In genomic region chr12:81303935-81304334, GRCh38 we compare ENCODE assay signal across 31 cellular contexts.
"Had no signal": no experiment of that assay in that cellular context is flagged by ENCODE, and none has a peak within 500 bp of the region (broad histone marks: within the 10 kb centered on the region; RNA-seq: fewer than 3 reads in every experiment).

No MANE protein-coding gene starts in this region.

- H3K27me3 Mint-ChIP-seq: activated CD4-positive, alpha-beta memory T cell treated with anti-CD3 and anti-CD28 coated beads for 36 hours; activated CD4-positive, alpha-beta T cell treated with anti-CD3 and anti-CD28 coated beads for 36 hours; activated CD4-positive, alpha-beta T cell treated with anti-CD3 and anti-CD28 coated beads, Interleukin-2, amount 10 ng/mL, durations not matched to agents 24 days and 14 days; activated CD8-positive, alpha-beta memory T cell treated with anti-CD3 and anti-CD28 coated beads, Interleukin-2, amount 10 ng/mL, durations not matched to agents 7 days and 5 days; activated naive CD4-positive, alpha-beta T cell treated with anti-CD3 and anti-CD28 coated beads, Interleukin-2, amount 50 U/mL, for 24 hours; activated naive CD8-positive, alpha-beta T cell treated with anti-CD3 and anti-CD28 coated beads for 36 hours; activated naive CD8-positive, alpha-beta T cell treated with anti-CD3 and anti-CD28 coated beads, Interleukin-2, amount 50 U/mL, for 24 hours had no signal

- H3K4me3 ChIP-seq: adrenal gland, body of pancreas, cardiac muscle cell, colonic mucosa, esophagus squamous epithelium, heart left ventricle had no signal

- H3K36me3 Mint-ChIP-seq: activated CD4-positive, alpha-beta memory T cell treated with anti-CD3 and anti-CD28 coated beads for 36 hours; activated CD8-positive, alpha-beta memory T cell treated with anti-CD3 and anti-CD28 coated beads, Interleukin-2, amount 10 ng/mL, durations not matched to agents 7 days and 5 days; activated naive CD4-positive, alpha-beta T cell treated with anti-CD3 and anti-CD28 coated beads, Interleukin-2, amount 50 U/mL, for 24 hours; activated naive CD8-positive, alpha-beta T cell treated with anti-CD3 and anti-CD28 coated beads for 36 hours had no signal

- H3K27ac ChIP-seq: adrenal gland, body of pancreas, cardiac muscle cell, colonic mucosa, epithelial cell of prostate, esophagus squamous epithelium, heart left ventricle had no signal

- ATAC-seq: activated CD4-positive, alpha-beta T cell treated with anti-CD3 and anti-CD28 coated beads for 36 hours; activated CD8-positive, alpha-beta memory T cell treated with anti-CD3 and anti-CD28 coated beads, Interleukin-2, amount 10 ng/mL, durations not matched to agents 7 days and 5 days; activated CD8-positive, alpha-beta T cell treated with anti-CD3 and anti-CD28 coated beads, Interleukin-2, amount 10 ng/mL, durations not matched to agents 7 days and 5 days; activated naive CD8-positive, alpha-beta T cell treated with anti-CD3 and anti-CD28 coated beads, Interleukin-2, amount 50 U/mL, for 24 hours; body of pancreas; heart left ventricle had no signal

- H3K9me3 ChIP-seq: adrenal gland, body of pancreas, colonic mucosa, esophagus squamous epithelium, heart left ventricle had no signal

- H3K4me3 Mint-ChIP-seq: activated CD4-positive, alpha-beta memory T cell treated with anti-CD3 and anti-CD28 coated beads for 36 hours; activated CD4-positive, alpha-beta T cell treated with anti-CD3 and anti-CD28 coated beads for 36 hours; activated CD4-positive, alpha-beta T cell treated with anti-CD3 and anti-CD28 coated beads, Interleukin-2, amount 10 ng/mL, durations not matched to agents 24 days and 14 days; activated CD8-positive, alpha-beta memory T cell treated with anti-CD3 and anti-CD28 coated beads, Interleukin-2, amount 10 ng/mL, durations not matched to agents 7 days and 5 days; activated CD8-positive, alpha-beta T cell treated with anti-CD3 and anti-CD28 coated beads, Interleukin-2, amount 10 ng/mL, durations not matched to agents 7 days and 5 days; activated naive CD4-positive, alpha-beta T cell treated with anti-CD3 and anti-CD28 coated beads for 36 hours; activated naive CD4-positive, alpha-beta T cell treated with anti-CD3 and anti-CD28 coated beads, Interleukin-2, amount 50 U/mL, for 24 hours; activated naive CD8-positive, alpha-beta T cell treated with anti-CD3 and anti-CD28 coated beads for 36 hours; activated naive CD8-positive, alpha-beta T cell treated with anti-CD3 and anti-CD28 coated beads, Interleukin-2, amount 50 U/mL, for 24 hours; activated T-helper 1 cell treated with anti-CD3 and anti-CD28 coated beads, Interleukin-12 subunit alpha, Interleukin-12 subunit beta, Interleukin-2, Interleukin-4 antibody, amounts not matched to agents 30 ng/mL and 10 ng/mL and 1 ng/mL, durations not matched to agents 14 hours and 24 hours and 36 hours had no signal

- H3K27ac Mint-ChIP-seq: activated CD4-positive, alpha-beta memory T cell treated with anti-CD3 and anti-CD28 coated beads for 36 hours; activated CD4-positive, alpha-beta T cell treated with anti-CD3 and anti-CD28 coated beads for 36 hours; activated CD4-positive, alpha-beta T cell treated with anti-CD3 and anti-CD28 coated beads, Interleukin-2, amount 10 ng/mL, durations not matched to agents 24 days and 14 days; activated CD8-positive, alpha-beta memory T cell treated with anti-CD3 and anti-CD28 coated beads, Interleukin-2, amount 10 ng/mL, durations not matched to agents 7 days and 5 days; activated CD8-positive, alpha-beta T cell treated with anti-CD3 and anti-CD28 coated beads, Interleukin-2, amount 10 ng/mL, durations not matched to agents 7 days and 5 days; activated naive CD4-positive, alpha-beta T cell treated with anti-CD3 and anti-CD28 coated beads for 36 hours; activated naive CD4-positive, alpha-beta T cell treated with anti-CD3 and anti-CD28 coated beads, Interleukin-2, amount 50 U/mL, for 24 hours; activated naive CD8-positive, alpha-beta T cell treated with anti-CD3 and anti-CD28 coated beads for 36 hours; activated naive CD8-positive, alpha-beta T cell treated with anti-CD3 and anti-CD28 coated beads, Interleukin-2, amount 50 U/mL, for 24 hours; activated T-helper 1 cell treated with anti-CD3 and anti-CD28 coated beads, Interleukin-12 subunit alpha, Interleukin-12 subunit beta, Interleukin-2, Interleukin-4 antibody, amounts not matched to agents 30 ng/mL and 10 ng/mL and 1 ng/mL, durations not matched to agents 14 hours and 24 hours and 36 hours; activated T-helper 2 cell treated with anti-CD3 and anti-CD28 coated beads, Interferon-gamma antibody, Interleukin-2, Interleukin-4, amounts not matched to agents 10 μg/mL and 5 μg/mL and 100 μg/mL, durations not matched to agents 14 hours and 24 hours and 36 hours had no signal

- H3K36me3 ChIP-seq: adrenal gland, cardiac muscle cell, colonic mucosa, esophagus squamous epithelium, heart left ventricle had no signal

- DNase-seq: activated CD4-positive, alpha-beta memory T cell treated with anti-CD3 and anti-CD28 coated beads for 36 hours; activated CD4-positive, alpha-beta T cell treated with anti-CD3 and anti-CD28 coated beads for 36 hours; activated CD4-positive, alpha-beta T cell treated with anti-CD3 and anti-CD28 coated beads, Interleukin-2, amount 10 ng/mL, durations not matched to agents 24 days and 14 days; activated CD4-positive, CD25-positive, alpha-beta regulatory T cell; activated CD4-positive, CD25-positive, alpha-beta regulatory T cell treated with anti-CD3 and anti-CD28 coated beads, Interleukin-2, amount 50 U/mL, for 72 hours; activated CD8-positive, alpha-beta memory T cell treated with anti-CD3 and anti-CD28 coated beads, Interleukin-2, amount 10 ng/mL, durations not matched to agents 7 days and 5 days; activated CD8-positive, alpha-beta memory T cell treated with anti-CD3 and anti-CD28 coated beads, Interleukin-2, amount 50 U/mL, for 4 hours; activated CD8-positive, alpha-beta T cell treated with anti-CD3 and anti-CD28 coated beads, Interleukin-2, amount 10 ng/mL, durations not matched to agents 7 days and 5 days; activated effector memory CD4-positive, alpha-beta T cell treated with anti-CD3 and anti-CD28 coated beads, Interleukin-2, amount 50 U/mL, for 16 hours; activated naive CD4-positive, alpha-beta T cell treated with anti-CD3 and anti-CD28 coated beads for 36 hours; activated naive CD8-positive, alpha-beta T cell treated with anti-CD3 and anti-CD28 coated beads for 36 hours; activated naive CD8-positive, alpha-beta T cell treated with anti-CD3 and anti-CD28 coated beads, Interleukin-2, amount 50 U/mL, for 24 hours; activated T-cell treated with anti-CD3 and anti-CD28 coated beads, Interleukin-2, amount 50 U/mL, for 1 hour; activated T-cell treated with anti-CD3 and anti-CD28 coated beads, Interleukin-2, amount 50 U/mL, for 48 hours; adrenal gland; amygdala; aorta; body of pancreas; central memory CD4-positive, alpha-beta T cell; cerebellar nuclear complex; colonic mucosa; effector CD8-positive, alpha-beta T cell; esophagus squamous epithelium; glutamatergic neuron; heart left ventricle; T-helper 2 cell had no signal

- H3K9me3 Mint-ChIP-seq: activated CD4-positive, alpha-beta T cell treated with anti-CD3 and anti-CD28 coated beads, Interleukin-2, amount 10 ng/mL, durations not matched to agents 24 days and 14 days; activated naive CD4-positive, alpha-beta T cell treated with anti-CD3 and anti-CD28 coated beads for 36 hours; activated naive CD4-positive, alpha-beta T cell treated with anti-CD3 and anti-CD28 coated beads, Interleukin-2, amount 50 U/mL, for 24 hours; activated naive CD8-positive, alpha-beta T cell treated with anti-CD3 and anti-CD28 coated beads for 36 hours; activated naive CD8-positive, alpha-beta T cell treated with anti-CD3 and anti-CD28 coated beads, Interleukin-2, amount 50 U/mL, for 24 hours; activated T-helper 1 cell treated with anti-CD3 and anti-CD28 coated beads, Interleukin-12 subunit alpha, Interleukin-12 subunit beta, Interleukin-2, Interleukin-4 antibody, amounts not matched to agents 30 ng/mL and 10 ng/mL and 1 ng/mL, durations not matched to agents 14 hours and 24 hours and 36 hours had no signal

- H3K4me1 Mint-ChIP-seq: activated CD4-positive, alpha-beta T cell treated with anti-CD3 and anti-CD28 coated beads for 36 hours; activated CD4-positive, alpha-beta T cell treated with anti-CD3 and anti-CD28 coated beads, Interleukin-2, amount 10 ng/mL, durations not matched to agents 24 days and 14 days; activated CD8-positive, alpha-beta memory T cell treated with anti-CD3 and anti-CD28 coated beads, Interleukin-2, amount 10 ng/mL, durations not matched to agents 7 days and 5 days; activated naive CD4-positive, alpha-beta T cell treated with anti-CD3 and anti-CD28 coated beads, Interleukin-2, amount 50 U/mL, for 24 hours; activated naive CD8-positive, alpha-beta T cell treated with anti-CD3 and anti-CD28 coated beads for 36 hours; activated naive CD8-positive, alpha-beta T cell treated with anti-CD3 and anti-CD28 coated beads, Interleukin-2, amount 50 U/mL, for 24 hours had no signal
